ENCODE assay signal across 7 cellular contexts in the genomic region with DNA sequence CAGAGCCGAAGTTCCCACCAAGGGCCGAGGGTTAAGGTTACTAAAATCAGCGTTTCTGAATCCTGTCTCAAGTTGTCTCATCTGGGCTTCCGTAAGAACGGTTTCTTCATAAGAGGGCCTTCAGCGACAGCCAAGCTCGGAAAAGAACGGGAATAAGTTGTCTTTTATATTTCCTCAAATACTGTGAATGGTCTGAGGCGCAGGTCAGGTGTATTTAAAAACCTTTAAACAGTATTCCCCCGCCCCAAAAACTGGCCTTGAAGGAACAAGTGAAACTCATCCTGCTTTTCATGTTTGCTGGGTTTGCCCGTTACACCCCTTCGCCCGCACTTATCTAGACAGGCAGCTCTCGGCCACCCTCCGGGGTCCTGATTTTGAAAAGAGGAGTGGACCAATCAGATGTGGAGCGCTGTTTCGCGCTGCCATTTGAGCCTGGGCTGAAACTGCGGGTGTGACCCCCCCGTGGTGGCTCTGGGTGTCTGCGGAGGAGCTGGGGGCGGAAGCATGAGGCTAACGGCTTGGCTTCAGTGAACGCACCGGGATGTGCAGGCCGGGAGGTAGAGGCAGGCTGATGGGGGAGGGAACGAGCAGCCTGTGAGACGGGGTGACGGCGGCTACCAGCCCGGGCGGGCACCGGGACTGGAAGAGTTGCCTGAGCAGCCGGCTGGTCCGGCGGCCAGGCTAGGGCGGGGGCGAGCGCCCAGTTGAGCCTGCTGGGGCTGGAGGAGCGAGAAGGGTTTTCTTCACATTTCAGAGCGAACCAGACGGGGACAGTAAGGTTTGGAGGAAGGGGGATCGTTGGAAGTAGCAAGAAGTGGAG. TPM values are rescaled to one million over a fixed set of nuclear protein-coding genes. Genes with fewer than 3 reads are reported as not detected.
DNase-seq lines count a peak whose midpoint lies in the region; ATAC-seq and TF ChIP-seq lines count a peak whose summit lies in the region.
"Not testable (repeated sequence)": the region's sequence is repeated elsewhere in the genome, so short reads cannot be mapped to it uniquely, and the experiment has no call there.

A gene with protein sequence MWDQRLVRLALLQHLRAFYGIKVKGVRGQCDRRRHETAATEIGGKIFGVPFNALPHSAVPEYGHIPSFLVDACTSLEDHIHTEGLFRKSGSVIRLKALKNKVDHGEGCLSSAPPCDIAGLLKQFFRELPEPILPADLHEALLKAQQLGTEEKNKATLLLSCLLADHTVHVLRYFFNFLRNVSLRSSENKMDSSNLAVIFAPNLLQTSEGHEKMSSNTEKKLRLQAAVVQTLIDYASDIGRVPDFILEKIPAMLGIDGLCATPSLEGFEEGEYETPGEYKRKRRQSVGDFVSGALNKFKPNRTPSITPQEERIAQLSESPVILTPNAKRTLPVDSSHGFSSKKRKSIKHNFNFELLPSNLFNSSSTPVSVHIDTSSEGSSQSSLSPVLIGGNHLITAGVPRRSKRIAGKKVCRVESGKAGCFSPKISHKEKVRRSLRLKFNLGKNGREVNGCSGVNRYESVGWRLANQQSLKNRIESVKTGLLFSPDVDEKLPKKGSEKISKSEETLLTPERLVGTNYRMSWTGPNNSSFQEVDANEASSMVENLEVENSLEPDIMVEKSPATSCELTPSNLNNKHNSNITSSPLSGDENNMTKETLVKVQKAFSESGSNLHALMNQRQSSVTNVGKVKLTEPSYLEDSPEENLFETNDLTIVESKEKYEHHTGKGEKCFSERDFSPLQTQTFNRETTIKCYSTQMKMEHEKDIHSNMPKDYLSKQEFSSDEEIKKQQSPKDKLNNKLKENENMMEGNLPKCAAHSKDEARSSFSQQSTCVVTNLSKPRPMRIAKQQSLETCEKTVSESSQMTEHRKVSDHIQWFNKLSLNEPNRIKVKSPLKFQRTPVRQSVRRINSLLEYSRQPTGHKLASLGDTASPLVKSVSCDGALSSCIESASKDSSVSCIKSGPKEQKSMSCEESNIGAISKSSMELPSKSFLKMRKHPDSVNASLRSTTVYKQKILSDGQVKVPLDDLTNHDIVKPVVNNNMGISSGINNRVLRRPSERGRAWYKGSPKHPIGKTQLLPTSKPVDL (plus strand): TSS at position 454 of the 820 bp plus-strand sequence. CDS start 708 bp downstream, outside the sequence.

- H3K27ac ChIP-seq in OCI-LY3 (ENCODE audit: low read length) = peak within 1 kb of the TSS; percentile 79
- peak within 1 kb of the TSS; percentile 74 to 82 for H3K27ac ChIP-seq in liver (ENCODE audit: low read depth in 1 of 2, low read length in 2 of 2)

- peak; percentile 44 for ATAC-seq in GM18520 (IDR thresholded peaks at IDR 0.05; ENCODE audit: unreplicated experiment)
- ATAC-seq in HG02870 (IDR thresholded peaks at IDR 0.05; ENCODE audit: unreplicated experiment) = peak; percentile 82

- not testable (repeated sequence) for H4K20me1 ChIP-seq in OCI-LY3 (ENCODE audit: insufficient read depth, low read length)

- H3K79me2 ChIP-seq in OCI-LY3 (ENCODE audit: low read length) = peaks cover 51% of the 10 kb centered on the region

- peak; percentile 80 for DNase-seq in activated T-cell treated with anti-CD3 and anti-CD28 coated beads for 48 hours (ENCODE audit: low read depth)
- DNase-seq in stimulated activated CD4-positive, alpha-beta T cell treated with anti-CD3 and anti-CD28 coated beads, Interleukin-12 subunit alpha, Interleukin-12 subunit beta, amount 100 ng/mL, for 4 hours = peak; percentile 72

- H2AFZ ChIP-seq in OCI-LY3 (ENCODE audit: low read depth, low read length) = not testable (repeated sequence)

- peak in 1 of 2 donors; percentile 23 for TF ChIP-seq RAD21 in liver (IDR thresholded peaks at IDR 0.05)

- H3K27me3 ChIP-seq in OCI-LY3 (ENCODE audit: low read depth, low read length); liver (ENCODE audit: control insufficient read depth in 4 of 4, insufficient read depth in 4 of 4, low read length in 3 of 4): not testable (repeated sequence)

- peak within 1 kb of the TSS; percentile 94 for H3K9ac ChIP-seq in OCI-LY3 (ENCODE audit: low read length)
- peak within 1 kb of the TSS in 1 of 2 donors; percentile 87 for H3K9ac ChIP-seq in liver (ENCODE audit: low read depth in 1 of 2, low read length in 2 of 2)

- not testable (repeated sequence) for H3K36me3 ChIP-seq in OCI-LY3 (replicated peaks; ENCODE audit: low read depth, low read length); liver (ENCODE audit: control insufficient read depth in 4 of 4, insufficient read depth in 3 of 4, low read depth in 1 of 4, low read length in 3 of 4)

- WGBS in liver = under 1% methylated on average over 33 of the region's 43 CpGs

- peak within 1 kb of the TSS; percentile 70 for H3K4me2 ChIP-seq in OCI-LY3 (ENCODE audit: low read length)

- in situ Hi-C loops in endometrial microvascular endothelial cells (cut with HindIII; ENCODE audit: inconsistent ontology term, low pct_unique_long_range_greater_than_20kb, low sequenced_read_pairs) = not testable (repeated sequence)

- H3K4me3 ChIP-seq in OCI-LY3 (ENCODE audit: low read length) (peak within 1 kb of the TSS; percentile 82), liver (ENCODE audit: low read depth in 1 of 3, low read length in 3 of 3) (peak within 1 kb of the TSS; percentile 62 to 85 (median 83))

- TF ChIP-seq CTCF in OCI-LY3 (IDR thresholded peaks at IDR 0.05; ENCODE audit: low read depth, low read length); liver (IDR thresholded peaks at IDR 0.05; ENCODE audit: low read depth, low read length, missing input control): not testable (repeated sequence)

- not testable (repeated sequence) for H3K4me1 ChIP-seq in OCI-LY3 (ENCODE audit: low read length); liver (ENCODE audit: control insufficient read depth in 4 of 4, insufficient read depth in 4 of 4, low read length in 3 of 4)

- not testable (repeated sequence) for H3K9me3 ChIP-seq in OCI-LY3 (ENCODE audit: insufficient read depth, low read length); liver (ENCODE audit: control insufficient read depth in 4 of 4, low read length in 3 of 4)

TF ChIP-seq in liver, 16 proteins besides CTCF, POLR2A, EP300 and RAD21:
- TF ChIP-seq JUND (IDR thresholded peaks at IDR 0.05) = peak in 1 of 2 donors; percentile 44
- TF ChIP-seq EGR1 (IDR thresholded peaks at IDR 0.05; ENCODE audit: low read depth in 2 of 2) = peak in 1 of 2 donors; percentile 38
- peak in 1 of 2 donors; percentile 51 for TF ChIP-seq RXRA (IDR thresholded peaks at IDR 0.05)
- TF ChIP-seq HNF4A (conservative IDR thresholded peaks at IDR 0.05) = peak; percentile 24 to 44
- TF ChIP-seq, protein P1, sequence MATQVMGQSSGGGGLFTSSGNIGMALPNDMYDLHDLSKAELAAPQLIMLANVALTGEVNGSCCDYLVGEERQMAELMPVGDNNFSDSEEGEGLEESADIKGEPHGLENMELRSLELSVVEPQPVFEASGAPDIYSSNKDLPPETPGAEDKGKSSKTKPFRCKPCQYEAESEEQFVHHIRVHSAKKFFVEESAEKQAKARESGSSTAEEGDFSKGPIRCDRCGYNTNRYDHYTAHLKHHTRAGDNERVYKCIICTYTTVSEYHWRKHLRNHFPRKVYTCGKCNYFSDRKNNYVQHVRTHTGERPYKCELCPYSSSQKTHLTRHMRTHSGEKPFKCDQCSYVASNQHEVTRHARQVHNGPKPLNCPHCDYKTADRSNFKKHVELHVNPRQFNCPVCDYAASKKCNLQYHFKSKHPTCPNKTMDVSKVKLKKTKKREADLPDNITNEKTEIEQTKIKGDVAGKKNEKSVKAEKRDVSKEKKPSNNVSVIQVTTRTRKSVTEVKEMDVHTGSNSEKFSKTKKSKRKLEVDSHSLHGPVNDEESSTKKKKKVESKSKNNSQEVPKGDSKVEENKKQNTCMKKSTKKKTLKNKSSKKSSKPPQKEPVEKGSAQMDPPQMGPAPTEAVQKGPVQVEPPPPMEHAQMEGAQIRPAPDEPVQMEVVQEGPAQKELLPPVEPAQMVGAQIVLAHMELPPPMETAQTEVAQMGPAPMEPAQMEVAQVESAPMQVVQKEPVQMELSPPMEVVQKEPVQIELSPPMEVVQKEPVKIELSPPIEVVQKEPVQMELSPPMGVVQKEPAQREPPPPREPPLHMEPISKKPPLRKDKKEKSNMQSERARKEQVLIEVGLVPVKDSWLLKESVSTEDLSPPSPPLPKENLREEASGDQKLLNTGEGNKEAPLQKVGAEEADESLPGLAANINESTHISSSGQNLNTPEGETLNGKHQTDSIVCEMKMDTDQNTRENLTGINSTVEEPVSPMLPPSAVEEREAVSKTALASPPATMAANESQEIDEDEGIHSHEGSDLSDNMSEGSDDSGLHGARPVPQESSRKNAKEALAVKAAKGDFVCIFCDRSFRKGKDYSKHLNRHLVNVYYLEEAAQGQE (IDR thresholded peaks at IDR 0.05) = peak; percentile 43
- TF ChIP-seq, protein P2, sequence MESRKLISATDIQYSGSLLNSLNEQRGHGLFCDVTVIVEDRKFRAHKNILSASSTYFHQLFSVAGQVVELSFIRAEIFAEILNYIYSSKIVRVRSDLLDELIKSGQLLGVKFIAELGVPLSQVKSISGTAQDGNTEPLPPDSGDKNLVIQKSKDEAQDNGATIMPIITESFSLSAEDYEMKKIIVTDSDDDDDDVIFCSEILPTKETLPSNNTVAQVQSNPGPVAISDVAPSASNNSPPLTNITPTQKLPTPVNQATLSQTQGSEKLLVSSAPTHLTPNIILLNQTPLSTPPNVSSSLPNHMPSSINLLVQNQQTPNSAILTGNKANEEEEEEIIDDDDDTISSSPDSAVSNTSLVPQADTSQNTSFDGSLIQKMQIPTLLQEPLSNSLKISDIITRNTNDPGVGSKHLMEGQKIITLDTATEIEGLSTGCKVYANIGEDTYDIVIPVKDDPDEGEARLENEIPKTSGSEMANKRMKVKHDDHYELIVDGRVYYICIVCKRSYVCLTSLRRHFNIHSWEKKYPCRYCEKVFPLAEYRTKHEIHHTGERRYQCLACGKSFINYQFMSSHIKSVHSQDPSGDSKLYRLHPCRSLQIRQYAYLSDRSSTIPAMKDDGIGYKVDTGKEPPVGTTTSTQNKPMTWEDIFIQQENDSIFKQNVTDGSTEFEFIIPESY (IDR thresholded peaks at IDR 0.05) = peak; percentile 91
- TF ChIP-seq YY1 (IDR thresholded peaks at IDR 0.05) = peak; percentile 74
- peak; percentile 32 to 79 for TF ChIP-seq GABPA (IDR thresholded peaks at IDR 0.05 in 1 of 2, conservative IDR thresholded peaks at IDR 0.05 in 1 of 2)
- TF ChIP-seq, protein P3, sequence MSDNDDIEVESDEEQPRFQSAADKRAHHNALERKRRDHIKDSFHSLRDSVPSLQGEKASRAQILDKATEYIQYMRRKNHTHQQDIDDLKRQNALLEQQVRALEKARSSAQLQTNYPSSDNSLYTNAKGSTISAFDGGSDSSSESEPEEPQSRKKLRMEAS (IDR thresholded peaks at IDR 0.05) = peak; percentile 38
TF ChIP-seq in liver: peak in this region for 9; not testable (repeated sequence) for 7.

RNA-seq across cellular contexts. Expression of the gene that starts here (rescaled TPM):
- total RNA-seq in endometrial microvascular endothelial cells (ENCODE audit: inconsistent ontology term) = 37.5 TPM
- 10 to 100 TPM in 1 of 2 donors, under 1 TPM in 1; 0.42 to 20.6 TPM for total RNA-seq in liver
- polyA plus RNA-seq in liver = 1 to 10 TPM in 1 of 2 donors, under 1 TPM in 1; 0.46 to 1.5 TPM

Comparison
In these comparisons a context has a peak if more than half of its experiments do, and no peak if none do; other contexts are left out.
1. Peak in every context shown above with its lines: DNase-seq, ATAC-seq, H3K4me3 ChIP-seq and H3K27ac ChIP-seq.